In the genomic region with DNA sequence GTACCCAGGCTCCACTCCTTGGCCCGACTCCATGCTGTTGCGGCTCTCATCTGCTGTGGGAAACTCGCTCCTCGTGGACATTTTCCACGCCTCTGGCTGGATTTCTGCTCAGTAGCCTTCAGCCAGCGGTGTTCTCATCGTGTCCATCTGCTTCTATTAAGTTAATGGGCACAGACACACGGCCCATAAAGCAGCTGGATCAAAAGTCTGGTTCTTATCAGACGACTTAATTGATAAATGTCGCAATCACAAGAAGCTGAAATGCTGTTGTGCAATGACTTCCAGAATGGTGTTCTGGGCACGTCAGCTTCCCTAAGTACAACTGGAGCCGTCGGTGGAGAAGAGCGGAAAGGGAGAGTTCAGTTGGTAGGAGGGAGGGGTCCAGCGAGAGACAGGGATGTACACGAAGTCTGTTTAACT, we compare ENCODE assay signal across 11 cellular contexts.
A peak's percentile ranks its signal among the peaks of the same experiment; 100 is the strongest.
DNase-seq lines count a peak whose midpoint lies in the region; ATAC-seq, FAIRE-seq and TF ChIP-seq lines count a peak whose summit lies in the region.
"Had no signal": no experiment of that assay in that cellular context is flagged by ENCODE, and none has a peak within 500 bp of the region (broad histone marks: within the 10 kb centered on the region; RNA-seq: fewer than 3 reads in every experiment).

No MANE protein-coding gene starts in this region.

- no peak for FAIRE-seq in GM12878 (lab: Jason Lieb, UNC)
- FAIRE-seq: colon had no signal

- H3K4me1 ChIP-seq in BLaER1 = peaks cover 29% of the 10 kb centered on the region
- H3K4me1 ChIP-seq in Karpas-422 (ENCODE audit: low read length) = peaks cover 51% of the 10 kb centered on the region
- peaks cover 37% of the 10 kb centered on the region for H3K4me1 ChIP-seq in GM12878 (ENCODE audit: control insufficient read depth, insufficient read depth, low read length)
- peaks cover 6% of the 10 kb centered on the region for H3K4me1 ChIP-seq in ovary (ENCODE audit: insufficient read depth)

- H3K9me3 ChIP-seq in BLaER1 (no peaks in the 10 kb centered on the region), Karpas-422 (ENCODE audit: low read length) (no peaks in the 10 kb centered on the region), GM12878 (replicated peaks; ENCODE audit: control insufficient read depth, insufficient read depth, low read length) (no peaks in the 10 kb centered on the region; the same call in 2 of the 3 replicates), ovary (no peaks in the 10 kb centered on the region)

- peaks cover 5 to 16% (median 14%) of the 10 kb centered on the region in 3 donors for H3K36me3 Mint-ChIP-seq in naive thymus-derived CD8-positive, alpha-beta T cell

- RAD21 ChIA-PET in GM12878 (lab: Charles Lee; ENCODE audit: unreplicated experiment) = interaction anchor here (1.4 to 2.3 kb wide), 2 partner anchors 10 to 43 kb away, joined by 5 to 12 read pairs; no protein-coding TSS in a partner anchor

- H3K4me3 ChIP-seq in BLaER1 (no peak overlapping the region), Karpas-422 (ENCODE audit: low read length) (peak overlapping the region; percentile 57), GM12878 (no peak overlapping the region), ovary (no peak overlapping the region)

- POLR2A ChIA-PET in GM12878 (lab: Charles Lee) = interaction anchor here (1.0 kb wide), 1 partner anchor 52 kb away, joined by 3 read pairs; no protein-coding TSS in a partner anchor
- POLR2A ChIA-PET in naive thymus-derived CD8-positive, alpha-beta T cell (lab: Charles Lee) = interaction anchor here (1.4 to 7.1 kb wide), 4 partner anchors 12 to 53 kb away, joined by 4 to 67 read pairs (median 12); no protein-coding TSS in a partner anchor

- no peak for TF ChIP-seq RAD21 in GM12878 (IDR thresholded peaks at IDR 0.05; ENCODE audit: insufficient read depth, low read depth, low read length)

- WGBS in GM12878 (ENCODE audit: insufficient coverage, insufficient replicate concordance, low lambda C conversion rate, missing lambda C conversion rate) = 86% methylated on average over 16 of the region's 16 CpGs
- WGBS in ovary, 3 donors = 74 to 87% (median 82%) methylated on average over 16 of the region's 16 CpGs

- H4K20me1 ChIP-seq in BLaER1 (peaks cover 95% of the 10 kb centered on the region), Karpas-422 (ENCODE audit: insufficient read depth, low read depth, low read length) (no peaks in the 10 kb centered on the region), GM12878 (ENCODE audit: control insufficient read depth, insufficient read depth) (no peaks in the 10 kb centered on the region)

- H3K27me3 ChIP-seq in BLaER1 = no peaks in the 10 kb centered on the region
- no peaks in the 10 kb centered on the region for H3K27me3 ChIP-seq in Karpas-422 (ENCODE audit: low read length)
- no peaks in the 10 kb centered on the region for H3K27me3 ChIP-seq in GM12878 (replicated peaks in 1 of 2; ENCODE audit: control insufficient read depth in 2 of 2, insufficient read depth in 2 of 2, low read length in 1 of 2)
- no peaks in the 10 kb centered on the region for H3K27me3 ChIP-seq in ovary

- no peak for ATAC-seq in GM12878
- ATAC-seq in naive thymus-derived CD8-positive, alpha-beta T cell = no peak

- peaks cover 31 to 73% (median 64%) of the 10 kb centered on the region in 4 donors for H3K4me1 Mint-ChIP-seq in naive thymus-derived CD8-positive, alpha-beta T cell

- H3K4me3 Mint-ChIP-seq in naive thymus-derived CD8-positive, alpha-beta T cell = peak overlapping the region; percentile 44 to 90 (median 79)

- no peak for TF ChIP-seq POLR2A in GM12878 (IDR thresholded peaks at IDR 0.05; ENCODE audit: low read depth, low read length)
- TF ChIP-seq POLR2A in ovary (IDR thresholded peaks at IDR 0.05) = no peak

- CTCF ChIA-PET in GM12878 (lab: Yijun Ruan, JAX) = interaction anchor here (0.6 to 2.2 kb wide), 3 partner anchors 11 to 203 kb away, joined by 3 to 13 read pairs (median 4); no protein-coding TSS in a partner anchor

- SMC1A ChIA-PET in GM12878 (lab: Charles Lee; ENCODE audit: uncharacterized antibody, unreplicated experiment) = interaction anchor here (1.3 to 1.8 kb wide), 3 partner anchors 14 to 52 kb away, joined by 3 to 5 read pairs (median 4); no protein-coding TSS in a partner anchor

- H3K36me3 ChIP-seq in BLaER1 (peaks cover 28% of the 10 kb centered on the region), Karpas-422 (ENCODE audit: insufficient read depth, low read length) (no peaks in the 10 kb centered on the region), GM12878 (ENCODE audit: control insufficient read depth in 2 of 2, insufficient read depth in 2 of 2, low read length in 1 of 2) (peaks cover 0 to 6% of the 10 kb centered on the region in 2 experiments; a peak in 3 of 4 replicates), ovary (no peaks in the 10 kb centered on the region)

- no peak for TF ChIP-seq CTCF in GM12878 (IDR thresholded peaks at IDR 0.05 in 2 of 3, conservative IDR thresholded peaks at IDR 0.05 in 1 of 3; ENCODE audit: control insufficient read depth in 2 of 3, extremely low read depth in 1 of 3, insufficient read depth in 1 of 3, low read depth in 3 of 3, low read length in 3 of 3)
- TF ChIP-seq CTCF in ovary (IDR thresholded peaks at IDR 0.05) = no peak

- DNase-seq in Karpas-422 (no peak), GM12878 (ENCODE audit: low read depth, low spot score) (no peak), T1000 (lab: John Stamatoyannopoulos, UW) (no peak), ovary (no peak), NCI-H446 treated with DMSO at 0.1 percent for 48 hours (lab: John Stamatoyannopoulos, UW) (no peak), germinal center (ENCODE audit: low spot score) (no peak)
- no peak for DNase-seq in naive thymus-derived CD8-positive, alpha-beta T cell
- DNase-seq: NCI-H1105, T-helper 9 cell had no signal

- H3K9me2 ChIP-seq in Karpas-422 (replicated peaks; ENCODE audit: insufficient read depth, low read length) = no peaks in the 10 kb centered on the region

- H3K27ac ChIP-seq in BLaER1 = no peak overlapping the region
- peak overlapping the region; percentile 95 for H3K27ac ChIP-seq in Karpas-422 (ENCODE audit: low read length)
- H3K27ac ChIP-seq in GM12878 (ENCODE audit: control insufficient read depth, insufficient read depth) = peak overlapping the region; percentile 70; the same call in 1 of the 2 replicates
- no peak overlapping the region for H3K27ac ChIP-seq in ovary

- no TSS peak for BruUV-seq in GM12878 (replicated peaks; lab: Mats Ljungman, UMichigan)

- no peak for TF ChIP-seq EP300 in GM12878 (IDR thresholded peaks at IDR 0.05; ENCODE audit: borderline replicate concordance in 1 of 2, control insufficient read depth in 1 of 2, low read depth in 2 of 2, low read length in 2 of 2)
- TF ChIP-seq EP300 in ovary (IDR thresholded peaks at IDR 0.05) = no peak

- H3K9me3 Mint-ChIP-seq in naive thymus-derived CD8-positive, alpha-beta T cell = no peaks in the 10 kb centered on the region

- intact Hi-C loops in GM12878 (cut with micrococcal nuclease; ENCODE audit: unreplicated experiment) (loop anchor here (5.0 kb wide), 1 partner anchor 43 kb away; no protein-coding TSS in a partner anchor), ovary (cut with DNase I) (loop anchor here in 1 of 4 donors (10.0 kb wide), 1 partner anchor 55 kb away; no protein-coding TSS in a partner anchor)

- no peak overlapping the region for H3K9ac ChIP-seq in BLaER1
- H3K9ac ChIP-seq in Karpas-422 (ENCODE audit: low read length) = peak overlapping the region; percentile 68
- H3K9ac ChIP-seq in GM12878 (ENCODE audit: control insufficient read depth, insufficient read depth, low read length) = no peak overlapping the region

- in situ Hi-C loops in GM12878 (cut with MboI) = no loop called here

- H3K4me2 ChIP-seq in BLaER1 (peak overlapping the region; percentile 31), Karpas-422 (ENCODE audit: low read depth, low read length, poor library complexity, severe bottlenecking) (peak overlapping the region; percentile 72), GM12878 (ENCODE audit: control insufficient read depth, insufficient read depth) (peak overlapping the region; percentile 78)

- H3K27ac Mint-ChIP-seq in naive thymus-derived CD8-positive, alpha-beta T cell = peak overlapping the region; percentile 61 to 98 (median 96)

- no peaks in the 10 kb centered on the region for H3K27me3 Mint-ChIP-seq in naive thymus-derived CD8-positive, alpha-beta T cell

- peaks cover 21% of the 10 kb centered on the region for H3K79me2 ChIP-seq in Karpas-422 (ENCODE audit: low read length)
- peaks cover 5% of the 10 kb centered on the region for H3K79me2 ChIP-seq in GM12878 (ENCODE audit: control insufficient read depth, insufficient read depth, low read length)

- H2AFZ ChIP-seq in Karpas-422 (ENCODE audit: low read length) (no peak overlapping the region), GM12878 (ENCODE audit: control insufficient read depth, low read depth, low read length) (no peak overlapping the region)

TF ChIP-seq in GM12878, 131 proteins besides CTCF, POLR2A, EP300 and RAD21 (continues in another document):
- no peak for TF ChIP-seq ZBED1 (IDR thresholded peaks at IDR 0.05; ENCODE audit: borderline replicate concordance)
- TF ChIP-seq, protein P1, sequence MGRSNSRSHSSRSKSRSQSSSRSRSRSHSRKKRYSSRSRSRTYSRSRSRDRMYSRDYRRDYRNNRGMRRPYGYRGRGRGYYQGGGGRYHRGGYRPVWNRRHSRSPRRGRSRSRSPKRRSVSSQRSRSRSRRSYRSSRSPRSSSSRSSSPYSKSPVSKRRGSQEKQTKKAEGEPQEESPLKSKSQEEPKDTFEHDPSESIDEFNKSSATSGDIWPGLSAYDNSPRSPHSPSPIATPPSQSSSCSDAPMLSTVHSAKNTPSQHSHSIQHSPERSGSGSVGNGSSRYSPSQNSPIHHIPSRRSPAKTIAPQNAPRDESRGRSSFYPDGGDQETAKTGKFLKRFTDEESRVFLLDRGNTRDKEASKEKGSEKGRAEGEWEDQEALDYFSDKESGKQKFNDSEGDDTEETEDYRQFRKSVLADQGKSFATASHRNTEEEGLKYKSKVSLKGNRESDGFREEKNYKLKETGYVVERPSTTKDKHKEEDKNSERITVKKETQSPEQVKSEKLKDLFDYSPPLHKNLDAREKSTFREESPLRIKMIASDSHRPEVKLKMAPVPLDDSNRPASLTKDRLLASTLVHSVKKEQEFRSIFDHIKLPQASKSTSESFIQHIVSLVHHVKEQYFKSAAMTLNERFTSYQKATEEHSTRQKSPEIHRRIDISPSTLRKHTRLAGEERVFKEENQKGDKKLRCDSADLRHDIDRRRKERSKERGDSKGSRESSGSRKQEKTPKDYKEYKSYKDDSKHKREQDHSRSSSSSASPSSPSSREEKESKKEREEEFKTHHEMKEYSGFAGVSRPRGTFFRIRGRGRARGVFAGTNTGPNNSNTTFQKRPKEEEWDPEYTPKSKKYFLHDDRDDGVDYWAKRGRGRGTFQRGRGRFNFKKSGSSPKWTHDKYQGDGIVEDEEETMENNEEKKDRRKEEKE (IDR thresholded peaks at IDR 0.05) = no peak

Comparison
In these comparisons a context has a peak if more than half of its experiments do, and no peak if none do; other contexts are left out.
1. H3K27ac ChIP-seq: peak in Karpas-422 (single experiment) and GM12878 (single experiment); none in BLaER1 (single experiment) and ovary (0 of 2).
2. Peak in every context shown above with its lines, with median percentiles within 50 percentile points of each other: H3K4me2 ChIP-seq.